11 cellular contexts compared by ENCODE assay signal in genomic region chr14:69620211-69620611, GRCh38. TPM values are rescaled to one million over a fixed set of nuclear protein-coding genes. Genes with fewer than 3 reads are reported as not detected.
DNase-seq lines count a peak whose midpoint lies in the region; ATAC-seq and TF ChIP-seq lines count a peak whose summit lies in the region.
"Had no signal": no experiment of that assay in that cellular context is flagged by ENCODE, and none has a peak within 500 bp of the region (broad histone marks: within the 10 kb centered on the region; RNA-seq: fewer than 3 reads in every experiment).

No MANE protein-coding gene starts in this region.

- no peaks in the 10 kb centered on the region for H3K36me3 ChIP-seq in upper lobe of right lung

- peaks cover 9% of the 10 kb centered on the region for H3K36me3 Mint-ChIP-seq in activated B cell treated with CpG ODN at 0.5 μM for 24 hours (ENCODE audit: low read depth)

- DNase-seq in stimulated activated CD4-positive, alpha-beta T cell treated with anti-CD3 and anti-CD28 coated beads, Interleukin-15, amount 100 ng/mL, for 24 hours, result peak; percentile 44
- no peak for DNase-seq in stimulated activated CD4-positive, alpha-beta T cell treated with anti-CD3 and anti-CD28 coated beads, Interleukin-1b, Interleukin-23, amount 100 ng/mL, for 48 hours
- DNase-seq in activated B cell treated with CpG ODN at 0.5 μM for 24 hours (no peak), upper lobe of right lung (no peak), ecto neural progenitor cell (ENCODE audit: low spot score) (no peak), D341Med (ENCODE audit: low spot score) (no peak)
- DNase-seq: NCI-H1092 had no signal

- TF ChIP-seq CTCF in activated B cell treated with CpG ODN at 0.5 μM for 24 hours (IDR thresholded peaks at IDR 0.05) (no peak), upper lobe of right lung (IDR thresholded peaks at IDR 0.05) (no peak)

- H3K27me3 Mint-ChIP-seq in activated B cell treated with CpG ODN at 0.5 μM for 24 hours, result no peaks in the 10 kb centered on the region

- peak overlapping the region; percentile 18 for H3K27ac ChIP-seq in upper lobe of right lung

- CTCF ChIA-PET in activated B cell treated with CpG ODN at 0.5 μM for 24 hours (lab: Charles Lee), result no interaction called here

- H3K9me3 ChIP-seq in upper lobe of right lung, result no peaks in the 10 kb centered on the region

- H3K4me1 ChIP-seq in upper lobe of right lung, result peaks cover 92% of the 10 kb centered on the region

- no peaks in the 10 kb centered on the region for H3K27me3 ChIP-seq in upper lobe of right lung

- POLR2A ChIA-PET in activated B cell treated with CpG ODN at 0.5 μM for 24 hours (lab: Charles Lee), result interaction anchor here (1.6 to 2.1 kb wide), 2 partner anchors 9 to 53 kb away, joined by 4 to 11 read pairs; no protein-coding TSS in a partner anchor

- peaks cover 96% of the 10 kb centered on the region for H3K4me1 Mint-ChIP-seq in activated B cell treated with CpG ODN at 0.5 μM for 24 hours

- H3K4me3 Mint-ChIP-seq in activated B cell treated with CpG ODN at 0.5 μM for 24 hours, result peak overlapping the region; percentile 39

- H3K9me3 Mint-ChIP-seq in activated B cell treated with CpG ODN at 0.5 μM for 24 hours, result no peaks in the 10 kb centered on the region

- H3K27ac Mint-ChIP-seq in activated B cell treated with CpG ODN at 0.5 μM for 24 hours, result peak overlapping the region; percentile 99

- intact Hi-C loops in activated B cell treated with CpG ODN at 0.5 μM for 24 hours (cut with micrococcal nuclease), result loop anchor here (1.0 kb wide), 1 partner anchor 18 kb away; no protein-coding TSS in a partner anchor
- intact Hi-C loops in upper lobe of right lung (cut with DNase I), result no loop called here

- H3K4me3 ChIP-seq in upper lobe of right lung, result no peak overlapping the region

- ATAC-seq in activated B cell treated with CpG ODN at 0.5 μM for 24 hours (ENCODE audit: low read depth) (peak; percentile 20), esophagus mucosa (peak; percentile 4), upper lobe of right lung (peak; percentile 53), HG03159 (IDR thresholded peaks at IDR 0.05; ENCODE audit: unreplicated experiment) (no peak)

RNA-seq across cellular contexts. Expression of gene SUSD6, which starts 8.8 kb away (rescaled TPM):
- total RNA-seq in activated B cell treated with CpG ODN at 0.5 μM for 24 hours (63.5 and 67.1 TPM in 2 replicates), esophagus mucosa (35.2 TPM), upper lobe of right lung (87.5 TPM)

RNA-seq across cellular contexts. Expression of gene CCDC177, which starts 45.5 kb away (rescaled TPM):
- 0.05 TPM in 1 of 2 replicates, not detected in the other for total RNA-seq in activated B cell treated with CpG ODN at 0.5 μM for 24 hours
- not detected for total RNA-seq in esophagus mucosa
- not detected for total RNA-seq in upper lobe of right lung
- total RNA-seq: glomerular endothelial cell, subcutaneous adipose tissue had no signal
